Comparison of ENCODE assay signal across 15 cellular contexts in genomic region chr17:43869031-43869430, GRCh38. TPM values are rescaled to one million over a fixed set of nuclear protein-coding genes. Genes with fewer than 3 reads are reported as not detected.
"Had no signal": no experiment of that assay in that cellular context is flagged by ENCODE, and none has a peak within 500 bp of the region (broad histone marks: within the 10 kb centered on the region; RNA-seq: fewer than 3 reads in every experiment).

No MANE protein-coding gene starts in this region.

RNA-seq across cellular contexts. Expression of gene CD300LG, which starts 22.1 kb away (rescaled TPM):
- total RNA-seq: activated B cell treated with CpG ODN at 0.5 μM for 24 hours; activated CD4-positive, alpha-beta memory T cell treated with anti-CD3 and anti-CD28 coated beads for 36 hours; activated CD4-positive, alpha-beta memory T cell treated with anti-CD3 and anti-CD28 coated beads, Interleukin-2, amount 10 ng/mL, durations not matched to agents 7 days and 5 days; activated CD4-positive, alpha-beta T cell treated with anti-CD3 and anti-CD28 coated beads for 36 hours; activated CD4-positive, alpha-beta T cell treated with anti-CD3 and anti-CD28 coated beads, Interleukin-2, amount 10 ng/mL, durations not matched to agents 24 days and 14 days; activated CD4-positive, alpha-beta T cell treated with anti-CD3 and anti-CD28 coated beads, Interleukin-2, amount 10 ng/mL, durations not matched to agents 7 days and 5 days; activated CD8-positive, alpha-beta memory T cell treated with anti-CD3 and anti-CD28 coated beads for 36 hours; activated CD8-positive, alpha-beta memory T cell treated with anti-CD3 and anti-CD28 coated beads, Interleukin-2, amount 10 ng/mL, durations not matched to agents 7 days and 5 days; activated CD8-positive, alpha-beta T cell treated with anti-CD3 and anti-CD28 coated beads for 36 hours; activated CD8-positive, alpha-beta T cell treated with anti-CD3 and anti-CD28 coated beads, Interleukin-2, amount 10 ng/mL, durations not matched to agents 7 days and 5 days; T-cell; T-helper 1 cell treated with Interleukin-12 subunit alpha and Interleukin-12 subunit beta and Interleukin-4 antibody, amounts not matched to agents 30 ng/mL and 1 ng/mL, for 36 hours; T-helper 17 cell; T-helper 2 cell treated with Interferon-gamma antibody and Interleukin-4, amounts not matched to agents 100 ng/mL and 5 ng/mL, for 36 hours; WTC11 had no signal

RNA-seq across cellular contexts. Expression of gene MPP3, which starts 36.1 kb away (rescaled TPM):
- total RNA-seq: activated B cell treated with CpG ODN at 0.5 μM for 24 hours; activated CD4-positive, alpha-beta memory T cell treated with anti-CD3 and anti-CD28 coated beads, Interleukin-2, amount 10 ng/mL, durations not matched to agents 7 days and 5 days; activated CD4-positive, alpha-beta T cell treated with anti-CD3 and anti-CD28 coated beads, Interleukin-2, amount 10 ng/mL, durations not matched to agents 7 days and 5 days; activated CD8-positive, alpha-beta memory T cell treated with anti-CD3 and anti-CD28 coated beads, Interleukin-2, amount 10 ng/mL, durations not matched to agents 7 days and 5 days; activated CD8-positive, alpha-beta T cell treated with anti-CD3 and anti-CD28 coated beads, Interleukin-2, amount 10 ng/mL, durations not matched to agents 7 days and 5 days; T-helper 1 cell treated with Interleukin-12 subunit alpha and Interleukin-12 subunit beta and Interleukin-4 antibody, amounts not matched to agents 30 ng/mL and 1 ng/mL, for 36 hours; T-helper 2 cell treated with Interferon-gamma antibody and Interleukin-4, amounts not matched to agents 100 ng/mL and 5 ng/mL, for 36 hours had no signal

RNA-seq across cellular contexts. Expression of gene MPP2, which starts 38.3 kb away (rescaled TPM):
- total RNA-seq: activated B cell treated with CpG ODN at 0.5 μM for 24 hours had no signal
